15 cellular contexts compared by ENCODE assay signal in genomic region chr17:45087496-45087975, GRCh38. TPM values are rescaled to one million over a fixed set of nuclear protein-coding genes. Genes with fewer than 3 reads are reported as not detected.
DNase-seq lines count a peak whose midpoint lies in the region; ATAC-seq, FAIRE-seq and TF ChIP-seq lines count a peak whose summit lies in the region.
"Had no signal": no experiment of that assay in that cellular context is flagged by ENCODE, and none has a peak within 500 bp of the region (broad histone marks: within the 10 kb centered on the region; RNA-seq: fewer than 3 reads in every experiment).

No MANE protein-coding gene starts in this region.

- peak; percentile 45 for ATAC-seq in thoracic aorta (ENCODE audit: insufficient number of reproducible peaks, low FRiP score, low read depth)
- ATAC-seq in T-helper 17 cell: no peak
- ATAC-seq: GM12878, HCT116 had no signal

- H3K27me3 ChIP-seq in thoracic aorta (replicated peaks; ENCODE audit: insufficient read depth): no peaks in the 10 kb centered on the region

- H3K9ac ChIP-seq in kidney (ENCODE audit: low read length in 2 of 2): no peak overlapping the region

- no peak for TF ChIP-seq CTCF in kidney (IDR thresholded peaks at IDR 0.05; ENCODE audit: borderline replicate concordance, extremely low read depth, insufficient read depth)
- no peak for TF ChIP-seq CTCF in thoracic aorta (IDR thresholded peaks at IDR 0.05)

- DNase-seq in NCI-H2107 treated with DMSO at 0.1 percent for 48 hours (lab: John Stamatoyannopoulos, UW; ENCODE audit: unreplicated experiment): peak; percentile 52
- no peak for DNase-seq in NCI-H2107 (lab: John Stamatoyannopoulos, UW)
- no peak for DNase-seq in kidney
- no peak for DNase-seq in thoracic aorta (ENCODE audit: low spot score)
- no peak for DNase-seq in stimulated activated naive CD4-positive, alpha-beta T cell treated with Interleukin-2 at 50 U/mL for 16 hours (lab: John Stamatoyannopoulos, UW)
- DNase-seq in NCI-H69 (lab: John Stamatoyannopoulos, UW): no peak
- DNase-seq in T-helper 17 cell: no peak
- DNase-seq: activated CD4-positive, alpha-beta T cell treated with anti-CD3 and anti-CD28 coated beads, Interleukin-2, amount 10 ng/mL, durations not matched to agents 7 days and 5 days; DMS153; NCI-H187; SW 1271; trophoblast cell had no signal

- H3K27ac ChIP-seq in cingulate gyrus (ENCODE audit: low read depth, low read length) (peak overlapping the region; percentile 12), kidney (ENCODE audit: low read depth in 2 of 2, low read length in 2 of 2) (peak overlapping the region; percentile 26 to 76), thoracic aorta (peak overlapping the region; percentile 91 to 97)

- peaks cover 3% of the 10 kb centered on the region for H3K36me3 Mint-ChIP-seq in T-helper 17 cell (ENCODE audit: low read depth)

- no peak overlapping the region for H3K27ac Mint-ChIP-seq in T-helper 17 cell

- intact Hi-C loops in kidney (cut with DNase I): no loop called here

- H3K4me1 ChIP-seq in kidney (ENCODE audit: control insufficient read depth in 1 of 2, insufficient read depth in 1 of 2, low read depth in 1 of 2, low read length in 2 of 2): peaks cover 5 to 22% of the 10 kb centered on the region in 2 donors
- peaks cover 46 to 66% of the 10 kb centered on the region in 2 donors for H3K4me1 ChIP-seq in thoracic aorta (ENCODE audit: control insufficient read depth in 1 of 2, low read depth in 2 of 2)

- peaks cover 3% of the 10 kb centered on the region for H3K4me1 Mint-ChIP-seq in T-helper 17 cell

- FAIRE-seq in kidney (lab: Jason Lieb, UNC): no peak
- FAIRE-seq: GM12878 had no signal

- H3K36me3 ChIP-seq in kidney (ENCODE audit: control insufficient read depth in 1 of 2, insufficient read depth in 2 of 2, low read length in 2 of 2) (peaks cover 20 to 55% of the 10 kb centered on the region in 2 donors), thoracic aorta (peaks cover 28% of the 10 kb centered on the region)

- no peaks in the 10 kb centered on the region for H3K27me3 Mint-ChIP-seq in T-helper 17 cell
- H3K27me3 Mint-ChIP-seq: activated CD4-positive, alpha-beta T cell treated with anti-CD3 and anti-CD28 coated beads, Interleukin-2, amount 10 ng/mL, durations not matched to agents 7 days and 5 days had no signal

- H3K4me3 ChIP-seq in kidney (ENCODE audit: low read length in 2 of 2): no peak overlapping the region
- H3K4me3 ChIP-seq in thoracic aorta: no peak overlapping the region
- H3K4me3 ChIP-seq: GM12878 had no signal

- H3K4me3 Mint-ChIP-seq in T-helper 17 cell: no peak overlapping the region
- H3K4me3 Mint-ChIP-seq: activated CD4-positive, alpha-beta T cell treated with anti-CD3 and anti-CD28 coated beads, Interleukin-2, amount 10 ng/mL, durations not matched to agents 7 days and 5 days had no signal

- H3K9me3 ChIP-seq in kidney (ENCODE audit: control insufficient read depth in 1 of 2, low read length in 2 of 2) (no peaks in the 10 kb centered on the region), thoracic aorta (no peaks in the 10 kb centered on the region), T-helper 17 cell (ENCODE audit: control insufficient read depth, low read length, poor library complexity, severe bottlenecking) (no peaks in the 10 kb centered on the region)

RNA-seq across cellular contexts. Expression of gene NMT1, which starts 26.4 kb away (rescaled TPM):
- 98.5 TPM for total RNA-seq in kidney
- 72.3 TPM for polyA plus RNA-seq in kidney (ENCODE audit: insufficient read depth, low read depth, low replicate concordance)
- 10 to 100 TPM; 53.1 to 64.8 TPM for total RNA-seq in thoracic aorta
- 10 to 100 TPM; 78.2 to 85.9 TPM for total RNA-seq in T-helper 17 cell

RNA-seq across cellular contexts. Expression of gene DCAKD, which starts 36.1 kb away (rescaled TPM):
- total RNA-seq in kidney (34.9 TPM), thoracic aorta (10 to 100 TPM; 34.6 to 56.5 TPM), T-helper 17 cell (10 to 100 TPM; 13.5 to 20.3 TPM)
- polyA plus RNA-seq in kidney (ENCODE audit: insufficient read depth, low read depth, low replicate concordance): 27.5 TPM

RNA-seq across cellular contexts. Expression of gene PLCD3, which starts 44.8 kb away (rescaled TPM):
- total RNA-seq in kidney (111 TPM), thoracic aorta (100 to 1,000 TPM in 1 of 2 donors, 10 to 100 TPM in 1; 79.3 to 116 TPM), T-helper 17 cell (1 to 10 TPM; 3.7 to 5.0 TPM)
- polyA plus RNA-seq in kidney (ENCODE audit: insufficient read depth, low read depth, low replicate concordance): 14.8 TPM

RNA-seq across cellular contexts. Expression of gene ACBD4, which starts 48.0 kb away (rescaled TPM):
- total RNA-seq in kidney: 19.2 TPM
- 46.3 TPM for polyA plus RNA-seq in kidney (ENCODE audit: insufficient read depth, low read depth, low replicate concordance)
- total RNA-seq in thoracic aorta: 10 to 100 TPM; 21.5 to 27.9 TPM
- total RNA-seq in T-helper 17 cell: 10 to 100 TPM; 13.6 to 18.9 TPM

Comparison
In these comparisons a context has a peak if more than half of its experiments do, and no peak if none do; other contexts are left out.
1. H3K27ac ChIP-seq: peak in every context shown above with its lines; median percentile 94 in thoracic aorta; 51 in kidney; 12 in cingulate gyrus.
2. RNA of gene PLCD3, which starts 44.8 kb away (total RNA-seq): 79.3 to 116 TPM in thoracic aorta and 111 TPM in kidney (single experiment); 3.7 to 5.0 TPM in T-helper 17 cell; every median in the first group is over 10 times any median in the second.